Comparison of ENCODE assay signal across 13 cellular contexts in the genomic region with DNA sequence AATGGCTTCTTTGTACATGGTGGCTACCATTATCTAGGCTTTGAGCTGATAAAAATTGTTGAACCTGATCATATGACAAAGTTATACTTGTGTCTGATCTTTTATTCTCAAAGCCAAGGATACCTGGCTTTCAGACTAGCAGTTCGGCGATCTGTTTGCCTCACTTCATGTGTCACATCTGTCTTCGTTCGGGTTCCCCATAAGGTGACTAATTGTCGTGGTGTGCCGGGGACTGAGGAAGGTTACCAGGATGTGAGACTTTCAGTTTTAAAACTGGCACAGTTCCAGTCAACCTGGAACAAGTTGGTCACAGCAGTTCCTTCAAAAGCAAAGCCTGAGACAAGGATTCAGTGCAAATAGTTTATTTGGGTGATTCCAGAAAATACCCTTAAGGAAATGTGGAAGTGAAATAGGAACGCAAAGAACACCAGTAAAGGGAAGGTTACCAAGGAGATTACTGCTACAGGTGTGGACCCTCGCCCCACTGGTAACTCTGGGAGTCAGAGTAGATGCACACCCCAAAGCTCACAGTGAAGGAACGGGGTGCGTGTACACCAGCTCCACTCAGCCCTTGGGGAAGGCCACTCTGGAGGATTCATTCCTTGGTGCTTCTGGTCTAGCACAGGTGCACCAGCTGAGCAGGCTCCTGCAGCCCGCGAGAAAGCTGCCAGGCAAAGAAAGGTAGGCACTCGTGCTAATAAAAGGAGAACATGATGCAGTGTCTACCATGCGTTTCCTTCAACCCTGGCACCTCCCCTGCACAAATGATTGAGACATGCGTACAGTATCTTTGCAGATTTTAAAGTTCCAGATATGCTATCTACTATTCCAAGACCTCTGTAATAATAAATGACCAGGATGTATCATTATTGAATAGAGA.
DNase-seq lines count a peak whose midpoint lies in the region; ATAC-seq, FAIRE-seq and TF ChIP-seq lines count a peak whose summit lies in the region.
"Had no signal": no experiment of that assay in that cellular context is flagged by ENCODE, and none has a peak within 500 bp of the region (broad histone marks: within the 10 kb centered on the region; RNA-seq: fewer than 3 reads in every experiment).

No MANE protein-coding gene starts in this region.

- peak overlapping the region; percentile 75; the same call in 2 of the 3 replicates for H3K4me2 ChIP-seq in A549

- TF ChIP-seq CTCF in A549 (IDR thresholded peaks at IDR 0.05) (no peak), sigmoid colon (IDR thresholded peaks at IDR 0.05) (no peak)

- H3K36me3 Mint-ChIP-seq in activated naive CD4-positive, alpha-beta T cell treated with anti-CD3 and anti-CD28 coated beads for 36 hours (ENCODE audit: low read depth), result no peaks in the 10 kb centered on the region
- H3K36me3 Mint-ChIP-seq: CD4-positive, CD25-positive, alpha-beta regulatory T cell had no signal

- CTCF ChIA-PET in A549 (lab: Yijun Ruan, JAX), result interaction anchor here (1.1 to 3.7 kb wide), 5 partner anchors 15 to 147 kb away, joined by 3 to 18 read pairs (median 6); no protein-coding TSS in a partner anchor
- CTCF ChIA-PET in activated naive CD4-positive, alpha-beta T cell treated with anti-CD3 and anti-CD28 coated beads for 36 hours (lab: Charles Lee), result interaction anchor here (1.0 to 4.0 kb wide), 4 partner anchors 9 to 135 kb away, joined by 3 to 19 read pairs (median 3); no protein-coding TSS in a partner anchor

- H3K9me3 Mint-ChIP-seq in activated naive CD4-positive, alpha-beta T cell treated with anti-CD3 and anti-CD28 coated beads for 36 hours, result no peaks in the 10 kb centered on the region
- H3K9me3 Mint-ChIP-seq: dendritic cell treated with granulocyte-macrophage colony-stimulating factor and Interleukin-4, amounts not matched to agents 40 ng/mL and 50 ng/mL, for 4 days had no signal

- no peak for FAIRE-seq in A549 (lab: Jason Lieb, UNC)
- FAIRE-seq: GM12878 had no signal

- H3K27me3 Mint-ChIP-seq in activated naive CD4-positive, alpha-beta T cell treated with anti-CD3 and anti-CD28 coated beads for 36 hours (ENCODE audit: low read depth), result peaks cover 46% of the 10 kb centered on the region

- peaks cover 15% of the 10 kb centered on the region for H3K4me1 ChIP-seq in A549
- H3K4me1 ChIP-seq in sigmoid colon, result peaks cover 0 to 17% (median 13%) of the 10 kb centered on the region in 4 donors

- H3K4me3 Mint-ChIP-seq in activated naive CD4-positive, alpha-beta T cell treated with anti-CD3 and anti-CD28 coated beads for 36 hours, result no peak overlapping the region
- H3K4me3 Mint-ChIP-seq: dendritic cell treated with granulocyte-macrophage colony-stimulating factor and Interleukin-4, amounts not matched to agents 40 ng/mL and 50 ng/mL, for 4 days had no signal

- POLR2A ChIA-PET in A549 (lab: Yijun Ruan, JAX), result no interaction called here

- TF ChIP-seq RAD21 in A549 (conservative IDR thresholded peaks at IDR 0.05 in 1 of 2, IDR thresholded peaks at IDR 0.05 in 1 of 2), result no peak

- intact Hi-C loops in activated naive CD4-positive, alpha-beta T cell treated with anti-CD3 and anti-CD28 coated beads for 36 hours (cut with micrococcal nuclease), result loop anchor here (1.0 to 2.0 kb wide), 5 partner anchors 37 to 147 kb away; no protein-coding TSS in a partner anchor
- intact Hi-C loops in sigmoid colon (cut with DNase I), result no loop called here

- peaks cover 22% of the 10 kb centered on the region for H3K4me1 Mint-ChIP-seq in activated naive CD4-positive, alpha-beta T cell treated with anti-CD3 and anti-CD28 coated beads for 36 hours (ENCODE audit: low read depth)
- H3K4me1 Mint-ChIP-seq: CD4-positive, CD25-positive, alpha-beta regulatory T cell had no signal

- ATAC-seq in A549 (no peak), GM19023 (IDR thresholded peaks at IDR 0.05; ENCODE audit: unreplicated experiment) (no peak)
- ATAC-seq: GM12878 had no signal

- H3K27me3 ChIP-seq in sigmoid colon, result peaks cover 0 to 34% (median 25%) of the 10 kb centered on the region in 3 donors
- H3K27me3 ChIP-seq: MG63 had no signal

- TF ChIP-seq POLR2A in A549 (IDR thresholded peaks at IDR 0.05; ENCODE audit: low read length) (no peak), sigmoid colon (IDR thresholded peaks at IDR 0.05) (no peak)

- DNase-seq in A549 (ENCODE audit: low read depth in 1 of 2, low spot score in 1 of 2), result no peak
- peak; percentile 66 for DNase-seq in NCI-H2171 treated with DMSO at 0.1 percent for 48 hours (lab: John Stamatoyannopoulos, UW)
- peak; percentile 90 for DNase-seq in activated naive CD4-positive, alpha-beta T cell treated with anti-CD3 and anti-CD28 coated beads for 36 hours
- peak; percentile 40 for DNase-seq in sigmoid colon
- DNase-seq in A172 (ENCODE audit: low spot score), result no peak
- no peak for DNase-seq in NCI-H2107 (lab: John Stamatoyannopoulos, UW)
- no peak for DNase-seq in NOMO-1 treated with dmso at 0.1 percent for 144 hours (lab: John Stamatoyannopoulos, UW; ENCODE audit: unreplicated experiment)
- DNase-seq: hippocampal formation had no signal

- TF ChIP-seq EP300 in A549 (IDR thresholded peaks at IDR 0.05), result no peak
- TF ChIP-seq EP300 in sigmoid colon (IDR thresholded peaks at IDR 0.05), result no peak

- WGBS in A549 (ENCODE audit: missing lambda C conversion rate), result 61% methylated on average over 13 of the region's 15 CpGs
- WGBS in sigmoid colon, 2 donors, result 33 to 57% methylated on average over 15 of the region's 15 CpGs

- H3K27ac ChIP-seq in A549, result no peak overlapping the region; a peak in 1 of 6 replicates
- H3K27ac ChIP-seq in sigmoid colon, result no peak overlapping the region

- no peaks in the 10 kb centered on the region for H3K9me3 ChIP-seq in A549
- H3K9me3 ChIP-seq in sigmoid colon, result no peaks in the 10 kb centered on the region
- H3K9me3 ChIP-seq: MG63 had no signal

- no peaks in the 10 kb centered on the region for H3K36me3 ChIP-seq in sigmoid colon
- H3K36me3 ChIP-seq: MG63 had no signal

- no peak overlapping the region for H3K27ac Mint-ChIP-seq in activated naive CD4-positive, alpha-beta T cell treated with anti-CD3 and anti-CD28 coated beads for 36 hours
- H3K27ac Mint-ChIP-seq: CD4-positive, CD25-positive, alpha-beta regulatory T cell; dendritic cell treated with granulocyte-macrophage colony-stimulating factor and Interleukin-4, amounts not matched to agents 40 ng/mL and 50 ng/mL, for 4 days had no signal

- H3K4me3 ChIP-seq in A549 (no peak overlapping the region), sigmoid colon (no peak overlapping the region)
- H3K4me3 ChIP-seq: GM12878, MG63 had no signal

TF ChIP-seq in A549, 52 proteins besides CTCF, POLR2A, EP300 and RAD21:
- no peak for TF ChIP-seq FOSB (CRISPR knock-in tag; IDR thresholded peaks at IDR 0.05)
- TF ChIP-seq ESRRA (IDR thresholded peaks at IDR 0.05; ENCODE audit: borderline replicate concordance, low read length), result no peak
- no peak for TF ChIP-seq MYC (IDR thresholded peaks at IDR 0.05; ENCODE audit: borderline replicate concordance, low read length)
- TF ChIP-seq, protein P1, sequence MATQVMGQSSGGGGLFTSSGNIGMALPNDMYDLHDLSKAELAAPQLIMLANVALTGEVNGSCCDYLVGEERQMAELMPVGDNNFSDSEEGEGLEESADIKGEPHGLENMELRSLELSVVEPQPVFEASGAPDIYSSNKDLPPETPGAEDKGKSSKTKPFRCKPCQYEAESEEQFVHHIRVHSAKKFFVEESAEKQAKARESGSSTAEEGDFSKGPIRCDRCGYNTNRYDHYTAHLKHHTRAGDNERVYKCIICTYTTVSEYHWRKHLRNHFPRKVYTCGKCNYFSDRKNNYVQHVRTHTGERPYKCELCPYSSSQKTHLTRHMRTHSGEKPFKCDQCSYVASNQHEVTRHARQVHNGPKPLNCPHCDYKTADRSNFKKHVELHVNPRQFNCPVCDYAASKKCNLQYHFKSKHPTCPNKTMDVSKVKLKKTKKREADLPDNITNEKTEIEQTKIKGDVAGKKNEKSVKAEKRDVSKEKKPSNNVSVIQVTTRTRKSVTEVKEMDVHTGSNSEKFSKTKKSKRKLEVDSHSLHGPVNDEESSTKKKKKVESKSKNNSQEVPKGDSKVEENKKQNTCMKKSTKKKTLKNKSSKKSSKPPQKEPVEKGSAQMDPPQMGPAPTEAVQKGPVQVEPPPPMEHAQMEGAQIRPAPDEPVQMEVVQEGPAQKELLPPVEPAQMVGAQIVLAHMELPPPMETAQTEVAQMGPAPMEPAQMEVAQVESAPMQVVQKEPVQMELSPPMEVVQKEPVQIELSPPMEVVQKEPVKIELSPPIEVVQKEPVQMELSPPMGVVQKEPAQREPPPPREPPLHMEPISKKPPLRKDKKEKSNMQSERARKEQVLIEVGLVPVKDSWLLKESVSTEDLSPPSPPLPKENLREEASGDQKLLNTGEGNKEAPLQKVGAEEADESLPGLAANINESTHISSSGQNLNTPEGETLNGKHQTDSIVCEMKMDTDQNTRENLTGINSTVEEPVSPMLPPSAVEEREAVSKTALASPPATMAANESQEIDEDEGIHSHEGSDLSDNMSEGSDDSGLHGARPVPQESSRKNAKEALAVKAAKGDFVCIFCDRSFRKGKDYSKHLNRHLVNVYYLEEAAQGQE (IDR thresholded peaks at IDR 0.05), result no peak
- TF ChIP-seq ZNF302 (CRISPR knock-in tag; IDR thresholded peaks at IDR 0.05), result no peak
- TF ChIP-seq KDM5A (IDR thresholded peaks at IDR 0.05), result no peak
- no peak for TF ChIP-seq BHLHE40 (IDR thresholded peaks at IDR 0.05; ENCODE audit: low read depth, low read length)
- TF ChIP-seq ZSCAN20 (CRISPR knock-in tag; IDR thresholded peaks at IDR 0.05), result no peak
- TF ChIP-seq, protein P2, sequence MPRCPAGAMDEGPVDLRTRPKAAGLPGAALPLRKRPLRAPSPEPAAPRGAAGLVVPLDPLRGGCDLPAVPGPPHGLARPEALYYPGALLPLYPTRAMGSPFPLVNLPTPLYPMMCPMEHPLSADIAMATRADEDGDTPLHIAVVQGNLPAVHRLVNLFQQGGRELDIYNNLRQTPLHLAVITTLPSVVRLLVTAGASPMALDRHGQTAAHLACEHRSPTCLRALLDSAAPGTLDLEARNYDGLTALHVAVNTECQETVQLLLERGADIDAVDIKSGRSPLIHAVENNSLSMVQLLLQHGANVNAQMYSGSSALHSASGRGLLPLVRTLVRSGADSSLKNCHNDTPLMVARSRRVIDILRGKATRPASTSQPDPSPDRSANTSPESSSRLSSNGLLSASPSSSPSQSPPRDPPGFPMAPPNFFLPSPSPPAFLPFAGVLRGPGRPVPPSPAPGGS (IDR thresholded peaks at IDR 0.05), result no peak
- no peak for TF ChIP-seq SREBF2 (IDR thresholded peaks at IDR 0.05)
- TF ChIP-seq POLR2AphosphoS2 (conservative IDR thresholded peaks at IDR 0.05; ENCODE audit: low read length), result no peak
- TF ChIP-seq MAZ (IDR thresholded peaks at IDR 0.05; ENCODE audit: borderline replicate concordance, low read depth, low read length), result no peak
- no peak for TF ChIP-seq FOXS1 (CRISPR knock-in tag; IDR thresholded peaks at IDR 0.05)
- no peak for TF ChIP-seq HOXB13 (CRISPR knock-in tag; IDR thresholded peaks at IDR 0.05; ENCODE audit: low read depth)

Comparison
In these comparisons a context has a peak if more than half of its experiments do, and no peak if none do; other contexts are left out.
1. DNase-seq: peak in NCI-H2171 treated with DMSO at 0.1 percent for 48 hours (single experiment), activated naive CD4-positive, alpha-beta T cell treated with anti-CD3 and anti-CD28 coated beads for 36 hours (single experiment) and sigmoid colon (single experiment); none in A549 (0 of 2), A172 (single experiment), NCI-H2107 (single experiment) and NOMO-1 treated with dmso at 0.1 percent for 144 hours (single experiment).